15 cellular contexts compared by ENCODE assay signal in genomic region chr20:43953919-43954617, GRCh38. TPM values are rescaled to one million over a fixed set of nuclear protein-coding genes. Genes with fewer than 3 reads are reported as not detected.
DNase-seq lines count a peak whose midpoint lies in the region; ATAC-seq and TF ChIP-seq lines count a peak whose summit lies in the region.
"Had no signal": no experiment of that assay in that cellular context is flagged by ENCODE, and none has a peak within 500 bp of the region (broad histone marks: within the 10 kb centered on the region; RNA-seq: fewer than 3 reads in every experiment).

No MANE protein-coding gene starts in this region.

- no peak for ATAC-seq in activated T-cell treated with anti-CD3 and anti-CD28 coated beads, Interleukin-2, amount 50 U/mL, for 4 hours
- no peak for ATAC-seq in stimulated activated effector memory CD8-positive, alpha-beta T cell treated with anti-CD3 and anti-CD28 coated beads, Interleukin-12 subunit alpha, Interleukin-12 subunit beta, amount 100 ng/mL, for 72 hours
- ATAC-seq in right cardiac atrium, result no peak
- ATAC-seq: sciatic nerve had no signal

- H4K20me1 ChIP-seq in Loucy (ENCODE audit: insufficient read depth, low read length, poor library complexity, severe bottlenecking), result no peaks in the 10 kb centered on the region

- H3K27me3 ChIP-seq in Loucy (ENCODE audit: insufficient read depth, low read length, poor library complexity, severe bottlenecking) (no peaks in the 10 kb centered on the region), right cardiac atrium (ENCODE audit: control insufficient read depth, insufficient read depth) (no peaks in the 10 kb centered on the region)
- H3K27me3 ChIP-seq: cardiac muscle cell, transverse colon had no signal

- peak; percentile 42 for TF ChIP-seq CTCF in Loucy (conservative IDR thresholded peaks at IDR 0.05; ENCODE audit: low read length)

- H3K9me3 Mint-ChIP-seq in activated T-cell treated with anti-CD3 and anti-CD28 coated beads, Interleukin-2, amount 50 U/mL, for 24 hours, result peaks cover 11% of the 10 kb centered on the region
- no peaks in the 10 kb centered on the region for H3K9me3 Mint-ChIP-seq in activated T-cell treated with anti-CD3 and anti-CD28 coated beads, Interleukin-2, amount 50 U/mL, for 4 hours
- peaks cover 4% of the 10 kb centered on the region for H3K9me3 Mint-ChIP-seq in stimulated activated effector memory CD8-positive, alpha-beta T cell treated with anti-CD3 and anti-CD28 coated beads, Interleukin-12 subunit alpha, Interleukin-12 subunit beta, amount 100 ng/mL, for 72 hours

- H3K36me3 ChIP-seq in Loucy (ENCODE audit: insufficient read depth, low read length), result no peaks in the 10 kb centered on the region
- H3K36me3 ChIP-seq: cardiac muscle cell, esophagus squamous epithelium, transverse colon had no signal

- H2AFZ ChIP-seq in Loucy (ENCODE audit: low read length), result no peak overlapping the region

- peaks cover 49% of the 10 kb centered on the region for H3K27me3 Mint-ChIP-seq in activated T-cell treated with anti-CD3 and anti-CD28 coated beads, Interleukin-2, amount 50 U/mL, for 24 hours
- peaks cover 10% of the 10 kb centered on the region for H3K27me3 Mint-ChIP-seq in activated T-cell treated with anti-CD3 and anti-CD28 coated beads, Interleukin-2, amount 50 U/mL, for 4 hours (ENCODE audit: low read depth)

- no peak overlapping the region for H3K27ac ChIP-seq in right cardiac atrium (ENCODE audit: low read length)
- H3K27ac ChIP-seq: cardiac muscle cell had no signal

- no peaks in the 10 kb centered on the region for H3K9me2 ChIP-seq in Loucy (replicated peaks; ENCODE audit: low read depth, low read length)

- peak overlapping the region; percentile 6 for H3K4me3 Mint-ChIP-seq in activated T-cell treated with anti-CD3 and anti-CD28 coated beads, Interleukin-2, amount 50 U/mL, for 24 hours
- H3K4me3 Mint-ChIP-seq in activated T-cell treated with anti-CD3 and anti-CD28 coated beads, Interleukin-2, amount 50 U/mL, for 4 hours, result no peak overlapping the region
- H3K4me3 Mint-ChIP-seq in stimulated activated effector memory CD8-positive, alpha-beta T cell treated with anti-CD3 and anti-CD28 coated beads, Interleukin-12 subunit alpha, Interleukin-12 subunit beta, amount 100 ng/mL, for 72 hours, result peak overlapping the region; percentile 43

- peak overlapping the region; percentile 59 for H3K4me2 ChIP-seq in Loucy (ENCODE audit: low read depth, low read length, poor library complexity, severe bottlenecking)

- no peaks in the 10 kb centered on the region for H3K9me3 ChIP-seq in Loucy (ENCODE audit: insufficient read depth, low read depth, low read length)
- no peaks in the 10 kb centered on the region for H3K9me3 ChIP-seq in right cardiac atrium (ENCODE audit: control insufficient read depth, low read length)
- H3K9me3 ChIP-seq: esophagus squamous epithelium, transverse colon had no signal

- intact Hi-C loops in right cardiac atrium (cut with DNase I), result no loop called here

- H3K4me1 ChIP-seq in Loucy (ENCODE audit: insufficient read depth, low read length, poor library complexity, severe bottlenecking), result peaks cover 78% of the 10 kb centered on the region
- H3K4me1 ChIP-seq in right cardiac atrium (ENCODE audit: control insufficient read depth, insufficient read depth, low read length), result peaks cover 8% of the 10 kb centered on the region

- no peaks in the 10 kb centered on the region for H3K79me2 ChIP-seq in Loucy (ENCODE audit: insufficient read depth, low read length)

- peak overlapping the region; percentile 97 for H3K27ac Mint-ChIP-seq in activated T-cell treated with anti-CD3 and anti-CD28 coated beads, Interleukin-2, amount 50 U/mL, for 24 hours
- H3K27ac Mint-ChIP-seq in stimulated activated effector memory CD8-positive, alpha-beta T cell treated with anti-CD3 and anti-CD28 coated beads, Interleukin-12 subunit alpha, Interleukin-12 subunit beta, amount 100 ng/mL, for 72 hours, result peak overlapping the region; percentile 68

- H3K4me3 ChIP-seq in Loucy (ENCODE audit: low read length, poor library complexity, severe bottlenecking) (peak overlapping the region; percentile 52), right cardiac atrium (ENCODE audit: low read length) (no peak overlapping the region)
- H3K4me3 ChIP-seq: cardiac muscle cell, esophagus squamous epithelium, transverse colon had no signal

- peak overlapping the region; percentile 47 for H3K9ac ChIP-seq in Loucy (ENCODE audit: low read depth, low read length, poor library complexity, severe bottlenecking)

- peaks cover 8% of the 10 kb centered on the region for H3K36me3 Mint-ChIP-seq in activated T-cell treated with anti-CD3 and anti-CD28 coated beads, Interleukin-2, amount 50 U/mL, for 24 hours (ENCODE audit: low read depth)
- no peaks in the 10 kb centered on the region for H3K36me3 Mint-ChIP-seq in activated T-cell treated with anti-CD3 and anti-CD28 coated beads, Interleukin-2, amount 50 U/mL, for 4 hours (ENCODE audit: insufficient read depth)
- H3K36me3 Mint-ChIP-seq in stimulated activated effector memory CD8-positive, alpha-beta T cell treated with anti-CD3 and anti-CD28 coated beads, Interleukin-12 subunit alpha, Interleukin-12 subunit beta, amount 100 ng/mL, for 72 hours, result peaks cover 16% of the 10 kb centered on the region

- DNase-seq in activated T-cell treated with anti-CD3 and anti-CD28 coated beads, Interleukin-2, amount 50 U/mL, for 24 hours, result no peak
- DNase-seq in activated T-cell treated with anti-CD3 and anti-CD28 coated beads, Interleukin-2, amount 50 U/mL, for 4 hours, result no peak
- DNase-seq in amniotic epithelial cell (ENCODE audit: low read depth) (peak; percentile 41), NCI-H1417 (lab: John Stamatoyannopoulos, UW) (no peak), right cardiac atrium (no peak), activated gamma-delta T cell treated with Interleukin-2 at 50 U/mL for 16 hours (no peak)
- no peak for DNase-seq in stimulated activated effector memory CD8-positive, alpha-beta T cell treated with anti-CD3 and anti-CD28 coated beads, Interleukin-12 subunit alpha, Interleukin-12 subunit beta, amount 100 ng/mL, for 72 hours (ENCODE audit: low spot score in 2 of 2)
- DNase-seq: activated T-cell treated with anti-CD3 and anti-CD28 coated beads, Interleukin-2, amount 50 U/mL, for 48 hours; esophagus squamous epithelium; GDM1; NCI-H1694 treated with DMSO at 0.1 percent for 48 hours; transverse colon had no signal

- peaks cover 78% of the 10 kb centered on the region for H3K4me1 Mint-ChIP-seq in activated T-cell treated with anti-CD3 and anti-CD28 coated beads, Interleukin-2, amount 50 U/mL, for 24 hours (ENCODE audit: low read depth)
- H3K4me1 Mint-ChIP-seq in activated T-cell treated with anti-CD3 and anti-CD28 coated beads, Interleukin-2, amount 50 U/mL, for 4 hours (ENCODE audit: low read depth), result peaks cover 89% of the 10 kb centered on the region
- H3K4me1 Mint-ChIP-seq in stimulated activated effector memory CD8-positive, alpha-beta T cell treated with anti-CD3 and anti-CD28 coated beads, Interleukin-12 subunit alpha, Interleukin-12 subunit beta, amount 100 ng/mL, for 72 hours, result peaks cover 86% of the 10 kb centered on the region

- WGBS in right cardiac atrium, result 79% methylated on average over 8 of the region's 8 CpGs

- peaks cover 11% of the 10 kb centered on the region for H3F3A ChIP-seq in Loucy (ENCODE audit: low read depth)

RNA-seq across cellular contexts. Expression of gene TOX2, which starts 39.4 kb away (rescaled TPM):
- total RNA-seq in activated T-cell treated with anti-CD3 and anti-CD28 coated beads, Interleukin-2, amount 50 U/mL, for 4 hours, result 1 to 10 TPM in 1 of 3 donors, under 1 TPM in 2; 0.66 to 1.1 (median 0.87) TPM
- 1 to 10 TPM in 3 of 4 donors, under 1 TPM in 1; 0.99 to 3.0 (median 1.3) TPM for total RNA-seq in right cardiac atrium
- 1.9 TPM for polyA plus RNA-seq in right cardiac atrium
